10 cellular contexts compared by ENCODE assay signal in genomic region chr11:763073-763463, GRCh38. TPM values are rescaled to one million over a fixed set of nuclear protein-coding genes. Genes with fewer than 3 reads are reported as not detected.
A peak's percentile ranks its signal among the peaks of the same experiment; 100 is the strongest.
DNase-seq lines count a peak whose midpoint lies in the region; ATAC-seq and TF ChIP-seq lines count a peak whose summit lies in the region.
"Had no signal": no experiment of that assay in that cellular context is flagged by ENCODE, and none has a peak within 500 bp of the region (broad histone marks: within the 10 kb centered on the region; RNA-seq: fewer than 3 reads in every experiment).

No MANE protein-coding gene starts in this region.

- no peaks in the 10 kb centered on the region for H3K9me3 ChIP-seq in HEK293 (ENCODE audit: control insufficient read depth, insufficient read depth, low read depth, low read length)
- H3K9me3 ChIP-seq: SJSA1 had no signal

- CTCF ChIA-PET in HEK293 (lab: Yijun Ruan, JAX), result interaction anchor here (0.6 to 0.7 kb wide), 2 partner anchors 32 to 108 kb away, joined by 3 to 4 read pairs; no protein-coding TSS in a partner anchor

- H3K27me3 ChIP-seq in dorsolateral prefrontal cortex, result no peaks in the 10 kb centered on the region
- H3K27me3 ChIP-seq: SJSA1 had no signal

- H3K36me3 ChIP-seq in HEK293 (ENCODE audit: control insufficient read depth in 2 of 2, insufficient read depth in 1 of 2, low read length in 2 of 2), result peaks cover 4 to 91% of the 10 kb centered on the region in 2 experiments; a peak in 2 of 3 replicates

- H3K27ac ChIP-seq in HEK293 (ENCODE audit: extremely low read depth, low read depth, low read length) (no peak overlapping the region), dorsolateral prefrontal cortex (peak overlapping the region in 52 of 59 donors; percentile 30 to 87 (median 76))

- DNase-seq in NCI-H69 (lab: John Stamatoyannopoulos, UW) (peak; percentile 81), dorsolateral prefrontal cortex (no peak), osteocyte (ENCODE audit: extremely low spot score, unreplicated experiment) (no peak), H4 (ENCODE audit: low spot score) (no peak), NCI-H446 treated with DMSO at 0.1 percent for 48 hours (lab: John Stamatoyannopoulos, UW) (no peak)
- no peak for DNase-seq in activated naive CD4-positive, alpha-beta T cell treated with anti-CD3 and anti-CD28 coated beads, Interleukin-2, amount 50 U/mL, for 72 hours (ENCODE audit: low spot score in 2 of 2)
- DNase-seq: activated CD4-positive, alpha-beta T cell treated with anti-CD3 and anti-CD28 coated beads, Interleukin-2, amount 50 U/mL, for 1 hour had no signal

- intact Hi-C loops in dorsolateral prefrontal cortex (cut with DNase I), result loop anchor here (2.0 to 5.0 kb wide), 2 partner anchors 14 to 36 kb away; no protein-coding TSS in a partner anchor

- peaks cover 7% of the 10 kb centered on the region for H3K4me1 Mint-ChIP-seq in osteocyte (ENCODE audit: unreplicated experiment)

- POLR2A ChIA-PET in HEK293 (lab: Yijun Ruan, JAX), result interaction anchor here (1.2 to 1.6 kb wide), 3 partner anchors 9 to 33 kb away, joined by 3 to 8 read pairs (median 4); partner anchors contain the start of gene TALDO1

- H3K36me3 Mint-ChIP-seq in osteocyte (ENCODE audit: unreplicated experiment), result peaks cover 21% of the 10 kb centered on the region
- H3K36me3 Mint-ChIP-seq in activated naive CD4-positive, alpha-beta T cell treated with anti-CD3 and anti-CD28 coated beads, Interleukin-2, amount 50 U/mL, for 72 hours, result no peaks in the 10 kb centered on the region
- H3K36me3 Mint-ChIP-seq: activated naive CD8-positive, alpha-beta T cell had no signal

- H3K4me3 Mint-ChIP-seq in osteocyte (ENCODE audit: unreplicated experiment), result no peak overlapping the region
- H3K4me3 Mint-ChIP-seq: activated naive CD8-positive, alpha-beta T cell had no signal

- no peak for TF ChIP-seq CTCF in HEK293 (tag by site-specific recombination; IDR thresholded peaks at IDR 0.05)
- TF ChIP-seq CTCF in dorsolateral prefrontal cortex (IDR thresholded peaks at IDR 0.05 in 54 of 56, conservative IDR thresholded peaks at IDR 0.05 in 2 of 56; ENCODE audit: low read depth in 1 of 56, partially characterized antibody in 56 of 56), result no peak
- no peak for TF ChIP-seq CTCF in osteocyte (IDR thresholded peaks at IDR 0.05)

- ATAC-seq in activated naive CD4-positive, alpha-beta T cell treated with anti-CD3 and anti-CD28 coated beads, Interleukin-2, amount 50 U/mL, for 72 hours, result no peak

- H3K4me3 ChIP-seq in HEK293 (ENCODE audit: low read depth, low read length) (no peak overlapping the region), dorsolateral prefrontal cortex (peak overlapping the region in 1 of 59 donors; percentile 19)
- H3K4me3 ChIP-seq: SJSA1 had no signal

- H3K27me3 Mint-ChIP-seq in osteocyte (ENCODE audit: unreplicated experiment), result no peaks in the 10 kb centered on the region
- H3K27me3 Mint-ChIP-seq: activated naive CD8-positive, alpha-beta T cell had no signal

- no peaks in the 10 kb centered on the region for H3K9me3 Mint-ChIP-seq in osteocyte (ENCODE audit: unreplicated experiment)
- no peaks in the 10 kb centered on the region for H3K9me3 Mint-ChIP-seq in activated naive CD4-positive, alpha-beta T cell treated with anti-CD3 and anti-CD28 coated beads, Interleukin-2, amount 50 U/mL, for 72 hours

- H3K27ac Mint-ChIP-seq in osteocyte (ENCODE audit: unreplicated experiment), result peak overlapping the region; percentile 29
- peak overlapping the region in 1 of 2 donors; percentile 60 for H3K27ac Mint-ChIP-seq in activated naive CD4-positive, alpha-beta T cell treated with anti-CD3 and anti-CD28 coated beads, Interleukin-2, amount 50 U/mL, for 72 hours
- H3K27ac Mint-ChIP-seq: activated naive CD8-positive, alpha-beta T cell had no signal

- H3K4me1 ChIP-seq in HEK293 (ENCODE audit: control insufficient read depth, insufficient read depth, low read length), result no peaks in the 10 kb centered on the region

TF ChIP-seq in HEK293, 187 proteins besides CTCF, POLR2A, EP300 and RAD21:
- TF ChIP-seq ZSCAN4 (tag by site-specific recombination; IDR thresholded peaks at IDR 0.05) (no peak), ZNF600 (tag by site-specific recombination; IDR thresholded peaks at IDR 0.05) (no peak), ZNF610 (tag by site-specific recombination; IDR thresholded peaks at IDR 0.05; ENCODE audit: borderline replicate concordance) (no peak), ZNF626 (tag by site-specific recombination; IDR thresholded peaks at IDR 0.05) (no peak), OSR2 (tag by site-specific recombination; IDR thresholded peaks at IDR 0.05) (no peak), MYNN (tag by site-specific recombination; IDR thresholded peaks at IDR 0.05; ENCODE audit: borderline replicate concordance) (no peak), KLF8 (tag by site-specific recombination; IDR thresholded peaks at IDR 0.05) (peak; percentile 87; the same call in 1 of the 2 replicates)

RNA-seq across cellular contexts. Expression of gene GATD1, which starts 14.2 kb away (rescaled TPM):
- total RNA-seq in dorsolateral prefrontal cortex, result 100 to 1,000 TPM in 50 of 120 experiments, 10 to 100 TPM in 70; 70.3 to 151 (median 96.8) TPM
- 79.1 and 84.4 TPM in 2 replicates for total RNA-seq in osteocyte
- 15.5 and 24.8 TPM in 2 replicates for total RNA-seq in H4 (2014; rRNA removed; shearing (Covaris generic))
- total RNA-seq in activated naive CD4-positive, alpha-beta T cell treated with anti-CD3 and anti-CD28 coated beads, Interleukin-2, amount 50 U/mL, for 72 hours, result 10 to 100 TPM; 33.1 to 60.5 TPM

RNA-seq across cellular contexts. Expression of gene TALDO1, which starts 15.8 kb away (rescaled TPM):
- total RNA-seq in dorsolateral prefrontal cortex, result 100 to 1,000 TPM in 96 of 120 experiments, 10 to 100 TPM in 24; 58.9 to 258 (median 114) TPM
- 156 and 171 TPM in 2 replicates for total RNA-seq in osteocyte
- 600 and 603 TPM in 2 replicates for total RNA-seq in H4 (2014; rRNA removed; shearing (Covaris generic))
- 100 to 1,000 TPM; 226 to 328 TPM for total RNA-seq in activated naive CD4-positive, alpha-beta T cell treated with anti-CD3 and anti-CD28 coated beads, Interleukin-2, amount 50 U/mL, for 72 hours

RNA-seq across cellular contexts. Expression of gene CEND1, which starts 26.8 kb away (rescaled TPM):
- 100 to 1,000 TPM in 118 of 120 experiments, 10 to 100 TPM in 2; 70.6 to 312 (median 201) TPM for total RNA-seq in dorsolateral prefrontal cortex
- total RNA-seq in osteocyte, result 0.21 and 0.27 TPM in 2 replicates
- not detected in 2 replicates for total RNA-seq in H4 (2014; rRNA removed; shearing (Covaris generic))
- total RNA-seq in activated naive CD4-positive, alpha-beta T cell treated with anti-CD3 and anti-CD28 coated beads, Interleukin-2, amount 50 U/mL, for 72 hours, result 1 to 10 TPM in 1 of 2 donors, not detected in 1; 1.1 TPM

RNA-seq across cellular contexts. Expression of gene SLC25A22, which starts 35.0 kb away (rescaled TPM):
- 100 to 1,000 TPM in 101 of 120 experiments, 10 to 100 TPM in 19; 48.1 to 186 (median 122) TPM for total RNA-seq in dorsolateral prefrontal cortex
- total RNA-seq in osteocyte, result 18.7 and 19.7 TPM in 2 replicates
- total RNA-seq in H4 (2014; rRNA removed; shearing (Covaris generic)), result 19.6 and 35.8 TPM in 2 replicates
- 10 to 100 TPM; 22.6 to 34.6 TPM for total RNA-seq in activated naive CD4-positive, alpha-beta T cell treated with anti-CD3 and anti-CD28 coated beads, Interleukin-2, amount 50 U/mL, for 72 hours

RNA-seq across cellular contexts. Expression of gene PIDD1, which starts 42.0 kb away (rescaled TPM):
- total RNA-seq in dorsolateral prefrontal cortex (10 to 100 TPM; 15.0 to 65.5 (median 27.2) TPM), osteocyte (13.4 and 15.6 TPM in 2 replicates)
- 2.2 and 4.2 TPM in 2 replicates for total RNA-seq in H4 (2014; rRNA removed; shearing (Covaris generic))
- 10 to 100 TPM; 32.8 to 59.2 TPM for total RNA-seq in activated naive CD4-positive, alpha-beta T cell treated with anti-CD3 and anti-CD28 coated beads, Interleukin-2, amount 50 U/mL, for 72 hours

Comparison
In these comparisons a context has a peak if more than half of its experiments do, and no peak if none do; other contexts are left out.
1. RNA of gene CEND1, which starts 26.8 kb away (total RNA-seq): 70.6 to 312 TPM in dorsolateral prefrontal cortex; 1.1 TPM in activated naive CD4-positive, alpha-beta T cell treated with anti-CD3 and anti-CD28 coated beads, Interleukin-2, amount 50 U/mL, for 72 hours, 0.21 to 0.27 TPM in osteocyte and not detected in H4; every median in the first group is over 10 times any median in the second.